Comparison of ENCODE assay signal across 8 cellular contexts in the genomic region with DNA sequence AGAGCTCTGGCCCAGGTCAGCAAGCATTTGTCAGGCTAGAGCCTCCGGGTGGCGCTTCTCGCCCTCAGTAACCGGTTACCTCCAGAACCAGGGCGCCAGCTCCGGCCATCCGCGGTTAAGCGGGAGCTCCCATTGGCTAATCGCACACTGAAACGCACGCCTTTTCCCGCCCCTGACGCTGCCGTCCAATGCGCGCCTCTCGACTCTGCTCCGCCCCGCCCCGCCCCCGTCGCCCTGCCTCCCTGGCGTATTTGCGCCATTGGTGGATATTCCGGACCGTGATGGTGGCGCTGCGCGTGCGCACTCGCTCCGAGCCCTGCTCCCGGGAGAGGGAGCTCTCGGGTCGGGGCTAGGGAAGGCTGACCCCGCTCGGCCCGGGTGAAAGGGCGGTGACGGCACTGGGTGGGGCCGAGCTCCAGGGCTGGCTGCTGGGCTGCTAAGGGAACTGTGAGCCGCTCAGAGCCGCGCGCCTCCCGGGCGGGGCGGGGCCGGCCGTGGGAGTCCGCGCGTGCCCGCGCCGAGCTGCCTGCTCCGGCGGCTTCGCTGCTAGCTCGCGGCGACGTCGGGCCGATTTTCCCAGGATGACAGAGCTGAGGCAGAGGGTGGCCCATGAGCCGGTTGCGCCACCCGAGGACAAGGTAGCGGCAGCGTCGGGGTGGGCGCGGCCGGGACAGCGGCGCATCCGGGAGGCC. TPM values are rescaled to one million over a fixed set of nuclear protein-coding genes. Genes with fewer than 3 reads are reported as not detected.
DNase-seq lines count a peak whose midpoint lies in the region; TF ChIP-seq lines count a peak whose summit lies in the region.

A gene (plus strand): TSS at position 497 of the 692 bp plus-strand sequence. CDS start 85 bp downstream, at position 582.

- H2AFZ ChIP-seq in neuron (ENCODE audit: low read depth, low read length), result peak within 1 kb of the TSS; percentile 81

- H3K4me1 ChIP-seq in neuron (ENCODE audit: insufficient read depth, low read length) (peaks cover 21% of the 10 kb centered on the region), subcutaneous abdominal adipose tissue (ENCODE audit: control insufficient read depth in 5 of 5, insufficient read depth in 5 of 5, low read length in 5 of 5) (peaks cover 0 to 38% (median 28%) of the 10 kb centered on the region in 5 donors)

- no peaks in the 10 kb centered on the region for H3K9me3 ChIP-seq in neuron (ENCODE audit: low read length)
- H3K9me3 ChIP-seq in subcutaneous abdominal adipose tissue (ENCODE audit: control insufficient read depth in 5 of 5, low read length in 5 of 5), result no peaks in the 10 kb centered on the region

- no peaks in the 10 kb centered on the region for H3K36me3 ChIP-seq in GM06990 (ENCODE audit: control insufficient read depth, insufficient read depth, low read length)
- H3K36me3 ChIP-seq in neuron (ENCODE audit: insufficient read depth, low read length), result peaks cover 5% of the 10 kb centered on the region
- H3K36me3 ChIP-seq in subcutaneous abdominal adipose tissue (ENCODE audit: control insufficient read depth in 5 of 5, insufficient read depth in 5 of 5, low read length in 5 of 5), result peaks cover 0 to 4% (median 0%) of the 10 kb centered on the region in 5 donors

- in situ Hi-C loops in SK-MEL-5 (cut with HindIII; ENCODE audit: low pct_unique_long_range_greater_than_20kb, low sequenced_read_pairs), result no loop called here

- H3K27ac ChIP-seq in subcutaneous abdominal adipose tissue (ENCODE audit: low read depth, low read length), result peak within 1 kb of the TSS; percentile 89

- H3K4me3 ChIP-seq in GM06990 (replicated peaks; ENCODE audit: low read depth, low read length), result peak within 1 kb of the TSS; percentile 85
- H3K4me3 ChIP-seq in HFF-Myc (replicated peaks; ENCODE audit: low read depth, low read length), result peak within 1 kb of the TSS; percentile 81
- peak within 1 kb of the TSS; percentile 60 for H3K4me3 ChIP-seq in neuron (ENCODE audit: low read length)
- peak within 1 kb of the TSS; percentile 76 to 98 (median 92) for H3K4me3 ChIP-seq in subcutaneous abdominal adipose tissue (ENCODE audit: low read depth in 1 of 5, low read length in 5 of 5)

- peak within 1 kb of the TSS; percentile 65 to 96 (median 88) for H3K9ac ChIP-seq in subcutaneous abdominal adipose tissue (ENCODE audit: low read length in 5 of 5)

- TF ChIP-seq CTCF in GM06990 (IDR thresholded peaks at IDR 0.05; ENCODE audit: insufficient read depth, low read length, poor library complexity, severe bottlenecking), result peak; percentile 62
- peak; percentile 56 for TF ChIP-seq CTCF in HFF-Myc (IDR thresholded peaks at IDR 0.05; ENCODE audit: low read depth, low read length, missing control alignments)

- H3K27me3 ChIP-seq in GM06990 (replicated peaks; ENCODE audit: control insufficient read depth, insufficient read depth, low read length) (no peaks in the 10 kb centered on the region), neuron (ENCODE audit: insufficient read depth, low read length) (no peaks in the 10 kb centered on the region), subcutaneous abdominal adipose tissue (ENCODE audit: control insufficient read depth in 5 of 5, insufficient read depth in 4 of 5, low read length in 5 of 5) (no peaks in the 10 kb centered on the region)

- DNase-seq in GM06990 (ENCODE audit: extremely low read depth, insufficient read length) (peak; percentile 100), HFF-Myc (ENCODE audit: extremely low read depth, low read depth) (peak; percentile 93), MV-4-11 (lab: John Stamatoyannopoulos, UW) (peak; percentile 98), SK-MEL-5 (ENCODE audit: low read depth, low spot score) (peak; percentile 99), foreskin melanocyte (peak; percentile 98)
- DNase-seq in activated naive CD4-positive, alpha-beta T cell treated with Interleukin-2 at 50 U/mL for 16 hours, result peak; percentile 100

RNA-seq across cellular contexts. Expression of the gene that starts here (rescaled TPM):
- total RNA-seq in SK-MEL-5 (2014; rRNA removed; shearing (Covaris generic)), result 66.3 and 75.2 TPM in 2 replicates
- polyA plus RNA-seq in SK-MEL-5 (2015; cell fraction: cytosol; rRNA removed), result 42.6 and 64.2 TPM in 2 replicates
- 30.1 and 32.8 TPM in 2 replicates for polyA plus RNA-seq in SK-MEL-5 (2015; cell fraction: nucleus; rRNA removed)

Comparison
In these comparisons a context has a peak if more than half of its experiments do, and no peak if none do; other contexts are left out.
1. Peak in every context shown above with its lines: DNase-seq, H3K4me3 ChIP-seq and H3K27ac ChIP-seq.